In the genomic region with DNA sequence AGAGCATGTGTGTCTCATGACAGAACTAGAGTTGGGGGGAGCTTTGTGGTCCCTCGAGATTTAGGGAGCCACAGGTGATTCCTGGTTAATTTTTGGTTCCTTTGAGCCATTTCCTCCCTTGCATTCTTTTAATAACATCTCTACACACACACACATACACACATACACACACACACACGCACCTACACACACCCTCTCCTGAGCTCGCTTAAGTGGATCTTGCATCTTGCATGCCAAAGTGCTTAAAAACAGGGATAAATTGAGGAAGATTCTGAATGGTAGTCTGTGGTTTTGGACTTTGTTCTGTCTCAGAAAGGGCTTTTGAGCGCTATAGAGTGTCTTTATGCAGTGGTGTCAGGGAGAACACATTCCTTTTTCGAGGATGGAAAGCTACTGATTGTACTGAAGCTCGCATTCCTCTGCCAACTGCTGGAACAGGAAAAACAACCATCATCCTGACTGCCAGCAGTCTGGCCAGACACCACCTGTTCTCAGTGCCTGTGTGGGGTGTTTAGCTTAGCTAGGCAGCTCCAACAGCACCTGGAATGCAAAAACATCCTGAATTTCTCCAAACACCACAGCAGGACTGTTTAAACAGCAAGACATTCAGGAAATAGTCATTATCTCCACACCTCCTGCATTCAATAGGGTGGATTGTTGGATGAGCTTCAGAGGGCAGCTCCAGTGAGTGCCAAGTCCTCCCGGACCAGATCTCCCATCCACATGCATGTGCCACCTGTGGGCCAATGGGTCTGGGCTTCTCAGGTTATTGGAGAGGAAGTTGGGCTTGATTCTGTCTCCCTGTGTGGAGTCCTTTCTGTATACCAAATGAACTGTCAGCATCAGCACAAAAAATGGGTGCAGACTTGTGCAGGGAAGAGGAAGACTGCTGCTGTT, we compare ENCODE assay signal across 1 cellular context.
TF ChIP-seq lines count a peak whose summit lies in the region.

No MANE protein-coding gene starts in this region.

TF ChIP-seq in WTC11, 78 proteins besides CTCF, POLR2A, EP300 and RAD21 (continued from another document):
- TF ChIP-seq, protein P1, sequence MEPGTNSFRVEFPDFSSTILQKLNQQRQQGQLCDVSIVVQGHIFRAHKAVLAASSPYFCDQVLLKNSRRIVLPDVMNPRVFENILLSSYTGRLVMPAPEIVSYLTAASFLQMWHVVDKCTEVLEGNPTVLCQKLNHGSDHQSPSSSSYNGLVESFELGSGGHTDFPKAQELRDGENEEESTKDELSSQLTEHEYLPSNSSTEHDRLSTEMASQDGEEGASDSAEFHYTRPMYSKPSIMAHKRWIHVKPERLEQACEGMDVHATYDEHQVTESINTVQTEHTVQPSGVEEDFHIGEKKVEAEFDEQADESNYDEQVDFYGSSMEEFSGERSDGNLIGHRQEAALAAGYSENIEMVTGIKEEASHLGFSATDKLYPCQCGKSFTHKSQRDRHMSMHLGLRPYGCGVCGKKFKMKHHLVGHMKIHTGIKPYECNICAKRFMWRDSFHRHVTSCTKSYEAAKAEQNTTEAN (CRISPR knock-in tag; IDR thresholded peaks at IDR 0.05): no peak
- TF ChIP-seq, protein P2, sequence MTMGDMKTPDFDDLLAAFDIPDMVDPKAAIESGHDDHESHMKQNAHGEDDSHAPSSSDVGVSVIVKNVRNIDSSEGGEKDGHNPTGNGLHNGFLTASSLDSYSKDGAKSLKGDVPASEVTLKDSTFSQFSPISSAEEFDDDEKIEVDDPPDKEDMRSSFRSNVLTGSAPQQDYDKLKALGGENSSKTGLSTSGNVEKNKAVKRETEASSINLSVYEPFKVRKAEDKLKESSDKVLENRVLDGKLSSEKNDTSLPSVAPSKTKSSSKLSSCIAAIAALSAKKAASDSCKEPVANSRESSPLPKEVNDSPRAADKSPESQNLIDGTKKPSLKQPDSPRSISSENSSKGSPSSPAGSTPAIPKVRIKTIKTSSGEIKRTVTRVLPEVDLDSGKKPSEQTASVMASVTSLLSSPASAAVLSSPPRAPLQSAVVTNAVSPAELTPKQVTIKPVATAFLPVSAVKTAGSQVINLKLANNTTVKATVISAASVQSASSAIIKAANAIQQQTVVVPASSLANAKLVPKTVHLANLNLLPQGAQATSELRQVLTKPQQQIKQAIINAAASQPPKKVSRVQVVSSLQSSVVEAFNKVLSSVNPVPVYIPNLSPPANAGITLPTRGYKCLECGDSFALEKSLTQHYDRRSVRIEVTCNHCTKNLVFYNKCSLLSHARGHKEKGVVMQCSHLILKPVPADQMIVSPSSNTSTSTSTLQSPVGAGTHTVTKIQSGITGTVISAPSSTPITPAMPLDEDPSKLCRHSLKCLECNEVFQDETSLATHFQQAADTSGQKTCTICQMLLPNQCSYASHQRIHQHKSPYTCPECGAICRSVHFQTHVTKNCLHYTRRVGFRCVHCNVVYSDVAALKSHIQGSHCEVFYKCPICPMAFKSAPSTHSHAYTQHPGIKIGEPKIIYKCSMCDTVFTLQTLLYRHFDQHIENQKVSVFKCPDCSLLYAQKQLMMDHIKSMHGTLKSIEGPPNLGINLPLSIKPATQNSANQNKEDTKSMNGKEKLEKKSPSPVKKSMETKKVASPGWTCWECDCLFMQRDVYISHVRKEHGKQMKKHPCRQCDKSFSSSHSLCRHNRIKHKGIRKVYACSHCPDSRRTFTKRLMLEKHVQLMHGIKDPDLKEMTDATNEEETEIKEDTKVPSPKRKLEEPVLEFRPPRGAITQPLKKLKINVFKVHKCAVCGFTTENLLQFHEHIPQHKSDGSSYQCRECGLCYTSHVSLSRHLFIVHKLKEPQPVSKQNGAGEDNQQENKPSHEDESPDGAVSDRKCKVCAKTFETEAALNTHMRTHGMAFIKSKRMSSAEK (CRISPR knock-in tag; IDR thresholded peaks at IDR 0.05; ENCODE audit: borderline replicate concordance): no peak
- TF ChIP-seq NR1H2 (CRISPR knock-in tag; IDR thresholded peaks at IDR 0.05) (no peak), ZNF138 (CRISPR knock-in tag; conservative IDR thresholded peaks at IDR 0.05) (no peak), ZBTB21 (CRISPR knock-in tag; IDR thresholded peaks at IDR 0.05; ENCODE audit: borderline replicate concordance) (no peak), ZNF423 (CRISPR knock-in tag; IDR thresholded peaks at IDR 0.05) (no peak), GRHL2 (CRISPR knock-in tag; IDR thresholded peaks at IDR 0.05; ENCODE audit: insufficient replicate concordance, severe bottlenecking) (no peak), HMGA2 (CRISPR knock-in tag; IDR thresholded peaks at IDR 0.05) (no peak)
- TF ChIP-seq, protein P3, sequence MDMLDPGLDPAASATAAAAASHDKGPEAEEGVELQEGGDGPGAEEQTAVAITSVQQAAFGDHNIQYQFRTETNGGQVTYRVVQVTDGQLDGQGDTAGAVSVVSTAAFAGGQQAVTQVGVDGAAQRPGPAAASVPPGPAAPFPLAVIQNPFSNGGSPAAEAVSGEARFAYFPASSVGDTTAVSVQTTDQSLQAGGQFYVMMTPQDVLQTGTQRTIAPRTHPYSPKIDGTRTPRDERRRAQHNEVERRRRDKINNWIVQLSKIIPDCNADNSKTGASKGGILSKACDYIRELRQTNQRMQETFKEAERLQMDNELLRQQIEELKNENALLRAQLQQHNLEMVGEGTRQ (CRISPR knock-in tag; IDR thresholded peaks at IDR 0.05): no peak
- TF ChIP-seq, protein P4, sequence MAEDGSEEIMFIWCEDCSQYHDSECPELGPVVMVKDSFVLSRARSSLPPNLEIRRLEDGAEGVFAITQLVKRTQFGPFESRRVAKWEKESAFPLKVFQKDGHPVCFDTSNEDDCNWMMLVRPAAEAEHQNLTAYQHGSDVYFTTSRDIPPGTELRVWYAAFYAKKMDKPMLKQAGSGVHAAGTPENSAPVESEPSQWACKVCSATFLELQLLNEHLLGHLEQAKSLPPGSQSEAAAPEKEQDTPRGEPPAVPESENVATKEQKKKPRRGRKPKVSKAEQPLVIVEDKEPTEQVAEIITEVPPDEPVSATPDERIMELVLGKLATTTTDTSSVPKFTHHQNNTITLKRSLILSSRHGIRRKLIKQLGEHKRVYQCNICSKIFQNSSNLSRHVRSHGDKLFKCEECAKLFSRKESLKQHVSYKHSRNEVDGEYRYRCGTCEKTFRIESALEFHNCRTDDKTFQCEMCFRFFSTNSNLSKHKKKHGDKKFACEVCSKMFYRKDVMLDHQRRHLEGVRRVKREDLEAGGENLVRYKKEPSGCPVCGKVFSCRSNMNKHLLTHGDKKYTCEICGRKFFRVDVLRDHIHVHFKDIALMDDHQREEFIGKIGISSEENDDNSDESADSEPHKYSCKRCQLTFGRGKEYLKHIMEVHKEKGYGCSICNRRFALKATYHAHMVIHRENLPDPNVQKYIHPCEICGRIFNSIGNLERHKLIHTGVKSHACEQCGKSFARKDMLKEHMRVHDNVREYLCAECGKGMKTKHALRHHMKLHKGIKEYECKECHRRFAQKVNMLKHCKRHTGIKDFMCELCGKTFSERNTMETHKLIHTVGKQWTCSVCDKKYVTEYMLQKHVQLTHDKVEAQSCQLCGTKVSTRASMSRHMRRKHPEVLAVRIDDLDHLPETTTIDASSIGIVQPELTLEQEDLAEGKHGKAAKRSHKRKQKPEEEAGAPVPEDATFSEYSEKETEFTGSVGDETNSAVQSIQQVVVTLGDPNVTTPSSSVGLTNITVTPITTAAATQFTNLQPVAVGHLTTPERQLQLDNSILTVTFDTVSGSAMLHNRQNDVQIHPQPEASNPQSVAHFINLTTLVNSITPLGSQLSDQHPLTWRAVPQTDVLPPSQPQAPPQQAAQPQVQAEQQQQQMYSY (CRISPR knock-in tag; IDR thresholded peaks at IDR 0.05): no peak
